In genomic region chr18:74373428-74373827, GRCh38 we compare ENCODE assay signal across 17 cellular contexts.
DNase-seq lines count a peak whose midpoint lies in the region; ATAC-seq and TF ChIP-seq lines count a peak whose summit lies in the region.
"Had no signal": no experiment of that assay in that cellular context is flagged by ENCODE, and none has a peak within 500 bp of the region (broad histone marks: within the 10 kb centered on the region; RNA-seq: fewer than 3 reads in every experiment).

No MANE protein-coding gene starts in this region.

- no peak overlapping the region for H2AFZ ChIP-seq in DND-41 (ENCODE audit: low read depth, low read length)

- no peak overlapping the region for H3K9ac ChIP-seq in DND-41 (ENCODE audit: low read depth, low read length)

- H3K4me2 ChIP-seq in DND-41 (ENCODE audit: insufficient read depth, low read length) = no peak overlapping the region

- no peak for TF ChIP-seq CTCF in DND-41 (IDR thresholded peaks at IDR 0.05; ENCODE audit: borderline replicate concordance, extremely low read depth, low read length, poor library complexity, severe bottlenecking)

- peak; percentile 37 for DNase-seq in activated CD4-positive, CD25-positive, alpha-beta regulatory T cell treated with anti-CD3 and anti-CD28 coated beads, Interleukin-2, amount 50 U/mL, for 16 hours (ENCODE audit: low read depth, low spot score)
- DNase-seq in activated CD4-positive, CD25-positive, alpha-beta regulatory T cell treated with anti-CD3 and anti-CD28 coated beads, Interleukin-2, amount 50 U/mL, for 72 hours = no peak
- DNase-seq in DND-41 (peak; percentile 40), NCI-H1105 treated with DMSO at 0.1 percent for 48 hours (lab: John Stamatoyannopoulos, UW) (no peak), NCI-H1694 (lab: John Stamatoyannopoulos, UW) (no peak)
- peak; percentile 4 to 25 for DNase-seq in activated CD8-positive, alpha-beta memory T cell treated with anti-CD3 and anti-CD28 coated beads for 4 hours (ENCODE audit: low read depth in 2 of 2)
- DNase-seq in effector CD8-positive, alpha-beta T cell (lab: John Stamatoyannopoulos, UW) = peak; percentile 6
- DNase-seq: KG1, kidney glomerular epithelial cell, NCI-H1436, NCI-H510A, spleen, WERI-Rb-1 had no signal

- H3K27ac ChIP-seq in DND-41 (ENCODE audit: low read length) = no peak overlapping the region
- H3K27ac ChIP-seq: 22Rv1, ascending aorta, WERI-Rb-1 had no signal

- ATAC-seq in DND-41 (ENCODE audit: insufficient read depth, low read depth) = peak; percentile 90
- no peak for ATAC-seq in GM19023 (IDR thresholded peaks at IDR 0.05; ENCODE audit: unreplicated experiment)
- ATAC-seq: HCT116 had no signal

- no peaks in the 10 kb centered on the region for H3K4me1 ChIP-seq in DND-41 (ENCODE audit: insufficient read depth, low read length)

- H3K27me3 ChIP-seq in DND-41 (ENCODE audit: insufficient read depth, low read length, poor library complexity) = peaks cover 30% of the 10 kb centered on the region
- H3K27me3 ChIP-seq: ascending aorta, spleen had no signal

- H3K4me3 ChIP-seq in DND-41 (ENCODE audit: low read depth in 1 of 2, low read length in 2 of 2) = no peak overlapping the region
- H3K4me3 ChIP-seq: ascending aorta, spleen had no signal

- H3K9me3 ChIP-seq in DND-41 (ENCODE audit: insufficient read depth, low read length, severe bottlenecking) = no peaks in the 10 kb centered on the region
- H3K9me3 ChIP-seq: ascending aorta, spleen had no signal

- peaks cover 2% of the 10 kb centered on the region; the same call in 1 of the 2 replicates for H4K20me1 ChIP-seq in DND-41 (ENCODE audit: insufficient read depth, low read length)

- H3K79me2 ChIP-seq in DND-41 (ENCODE audit: insufficient read depth, low read length) = no peaks in the 10 kb centered on the region

- H3K36me3 ChIP-seq in DND-41 (ENCODE audit: insufficient read depth, low read length) = no peaks in the 10 kb centered on the region
- H3K36me3 ChIP-seq: ascending aorta, spleen, WERI-Rb-1 had no signal

Comparison
In these comparisons a context has a peak if more than half of its experiments do, and no peak if none do; other contexts are left out.
1. DNase-seq: peak in activated CD4-positive, CD25-positive, alpha-beta regulatory T cell treated with anti-CD3 and anti-CD28 coated beads, Interleukin-2, amount 50 U/mL, for 16 hours (single experiment), DND-41 (single experiment), activated CD8-positive, alpha-beta memory T cell treated with anti-CD3 and anti-CD28 coated beads for 4 hours (2 of 2) and effector CD8-positive, alpha-beta T cell (single experiment); none in activated CD4-positive, CD25-positive, alpha-beta regulatory T cell treated with anti-CD3 and anti-CD28 coated beads, Interleukin-2, amount 50 U/mL, for 72 hours (single experiment), NCI-H1105 treated with DMSO at 0.1 percent for 48 hours (single experiment) and NCI-H1694 (single experiment).